10 cellular contexts compared by ENCODE assay signal in genomic region chr1:22808846-22809501, GRCh38.
DNase-seq lines count a peak whose midpoint lies in the region; ATAC-seq, FAIRE-seq and TF ChIP-seq lines count a peak whose summit lies in the region.
"Had no signal": no experiment of that assay in that cellular context is flagged by ENCODE, and none has a peak within 500 bp of the region (broad histone marks: within the 10 kb centered on the region; RNA-seq: fewer than 3 reads in every experiment).

No MANE protein-coding gene starts in this region.

- no peaks in the 10 kb centered on the region for H3K27me3 ChIP-seq in tibial nerve

- no peak overlapping the region for H3K4me3 ChIP-seq in choroid plexus epithelial cell (ENCODE audit: low read depth, low read length)
- H3K4me3 ChIP-seq in tibial nerve, result no peak overlapping the region

- WGBS in tibial nerve, 2 donors, result 24 to 29% methylated on average over 12 of the region's 12 CpGs

- no peak for TF ChIP-seq POLR2A in tibial nerve (IDR thresholded peaks at IDR 0.05)

- TF ChIP-seq CTCF in choroid plexus epithelial cell (conservative IDR thresholded peaks at IDR 0.05; ENCODE audit: low read depth, low read length), result no peak
- no peak for TF ChIP-seq CTCF in tibial nerve (IDR thresholded peaks at IDR 0.05)

- peak in 2 of 3 experiments; percentile 47 to 77 for DNase-seq in NCI-H1417 (lab: John Stamatoyannopoulos, UW)
- peak; percentile 78 for DNase-seq in choroid plexus epithelial cell (ENCODE audit: low read depth)
- DNase-seq in left lobe of liver (ENCODE audit: low spot score), result no peak
- no peak for DNase-seq in tibial nerve (ENCODE audit: low spot score in 2 of 2)
- DNase-seq in activated CD4-positive, alpha-beta T cell treated with anti-CD3 and anti-CD28 coated beads, Interleukin-2, amount 50 U/mL, for 4 hours, result no peak
- no peak for DNase-seq in urothelium cell line (ENCODE audit: low spot score)
- no peak for DNase-seq in activated CD4-positive, alpha-beta T cell treated with anti-CD3 and anti-CD28 coated beads for 48 hours
- DNase-seq: SHP77 had no signal

- no peak for FAIRE-seq in urothelium cell line (lab: Jason Lieb, UNC)
- FAIRE-seq: islet of Langerhans had no signal

- peaks cover 0 to 48% (median 5%) of the 10 kb centered on the region in 4 donors for H3K4me1 ChIP-seq in tibial nerve

- peak overlapping the region in 3 of 4 donors; percentile 31 to 76 (median 60) for H3K27ac ChIP-seq in tibial nerve

- no peaks in the 10 kb centered on the region for H3K36me3 ChIP-seq in tibial nerve

- TF ChIP-seq EP300 in tibial nerve (IDR thresholded peaks at IDR 0.05), result no peak

- no peaks in the 10 kb centered on the region for H3K9me3 ChIP-seq in tibial nerve

- ATAC-seq in left lobe of liver, result peak; percentile 49
- ATAC-seq: activated T-helper 17 cell treated with anti-CD3 and anti-CD28 coated beads, Interleukin-2, amount 50 U/mL, for 72 hours had no signal

Comparison
In these comparisons a context has a peak if more than half of its experiments do, and no peak if none do; other contexts are left out.
1. DNase-seq: peak in NCI-H1417 (2 of 3) and choroid plexus epithelial cell (single experiment); none in left lobe of liver (single experiment), tibial nerve (0 of 2), activated CD4-positive, alpha-beta T cell treated with anti-CD3 and anti-CD28 coated beads, Interleukin-2, amount 50 U/mL, for 4 hours (0 of 2), urothelium cell line (single experiment) and activated CD4-positive, alpha-beta T cell treated with anti-CD3 and anti-CD28 coated beads for 48 hours (single experiment).